1 cellular context compared by ENCODE assay signal in the genomic region with DNA sequence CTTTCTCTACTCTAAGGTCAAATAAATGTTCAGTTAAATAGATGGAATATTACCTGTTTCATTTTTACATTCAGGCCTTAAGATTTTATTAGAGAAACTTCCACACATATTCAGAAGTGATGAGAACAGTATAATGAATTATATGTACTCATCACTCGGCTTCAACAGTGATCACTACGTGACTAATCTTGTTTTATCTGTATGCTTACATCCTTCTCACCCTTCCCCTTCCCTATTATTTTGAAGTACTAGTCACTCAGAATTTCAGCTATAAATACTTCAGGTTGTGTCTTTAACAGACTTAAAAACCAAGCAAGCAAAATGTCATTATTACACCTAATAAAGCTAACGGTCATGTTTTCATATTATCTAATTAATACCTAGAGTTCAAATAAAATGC.
TF ChIP-seq lines count a peak whose summit lies in the region.

No MANE protein-coding gene starts in this region.

TF ChIP-seq in GM12878, 131 proteins besides CTCF, POLR2A, EP300 and RAD21:
- TF ChIP-seq ZZZ3 (IDR thresholded peaks at IDR 0.05; ENCODE audit: control insufficient read depth, insufficient read length, low read depth) (no peak), IRF4 (IDR thresholded peaks at IDR 0.05; ENCODE audit: low read depth, low read length) (no peak), ZNF217 (IDR thresholded peaks at IDR 0.05) (no peak), SUPT20H (IDR thresholded peaks at IDR 0.05; ENCODE audit: borderline replicate concordance, control insufficient read depth, low read depth, low read length) (no peak), RELA (IDR thresholded peaks at IDR 0.05; ENCODE audit: borderline replicate concordance, partially characterized antibody) (no peak), MYC (IDR thresholded peaks at IDR 0.05; ENCODE audit: insufficient read depth, insufficient read length, insufficient replicate concordance, low read length, severe bottlenecking) (no peak)
- TF ChIP-seq, protein P1, sequence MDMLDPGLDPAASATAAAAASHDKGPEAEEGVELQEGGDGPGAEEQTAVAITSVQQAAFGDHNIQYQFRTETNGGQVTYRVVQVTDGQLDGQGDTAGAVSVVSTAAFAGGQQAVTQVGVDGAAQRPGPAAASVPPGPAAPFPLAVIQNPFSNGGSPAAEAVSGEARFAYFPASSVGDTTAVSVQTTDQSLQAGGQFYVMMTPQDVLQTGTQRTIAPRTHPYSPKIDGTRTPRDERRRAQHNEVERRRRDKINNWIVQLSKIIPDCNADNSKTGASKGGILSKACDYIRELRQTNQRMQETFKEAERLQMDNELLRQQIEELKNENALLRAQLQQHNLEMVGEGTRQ (IDR thresholded peaks at IDR 0.05; ENCODE audit: borderline replicate concordance, low read depth, low read length) = no peak
